In the genomic region with DNA sequence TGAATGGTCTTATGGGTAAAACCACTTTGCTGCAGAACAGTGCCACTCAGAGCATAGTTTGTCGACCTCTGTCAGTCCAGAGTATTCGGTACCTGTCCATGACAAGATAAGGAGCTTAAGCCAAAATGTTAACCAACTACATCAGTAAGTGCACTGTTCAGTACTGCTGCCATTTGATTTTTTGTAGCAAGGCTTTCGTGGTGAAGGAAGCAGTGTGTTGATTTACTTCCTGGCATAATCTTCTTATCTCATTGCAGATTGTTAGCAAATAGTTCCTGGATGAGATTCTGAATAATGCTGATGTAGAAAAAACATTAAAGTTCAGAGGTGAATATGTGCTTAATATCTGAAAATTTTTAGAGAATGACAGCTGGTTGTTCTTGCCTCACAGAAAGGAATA, we compare ENCODE assay signal across 11 cellular contexts.
A peak's percentile ranks its signal among the peaks of the same experiment; 100 is the strongest.
DNase-seq lines count a peak whose midpoint lies in the region; ATAC-seq and TF ChIP-seq lines count a peak whose summit lies in the region.
"Had no signal": no experiment of that assay in that cellular context is flagged by ENCODE, and none has a peak within 500 bp of the region (broad histone marks: within the 10 kb centered on the region; RNA-seq: fewer than 3 reads in every experiment).

No MANE protein-coding gene starts in this region.

- H4K20me1 ChIP-seq in OCI-LY7 (ENCODE audit: insufficient read depth, low read length), result no peaks in the 10 kb centered on the region
- no peaks in the 10 kb centered on the region for H4K20me1 ChIP-seq in osteoblast (ENCODE audit: insufficient read depth, low read length)

- BruUV-seq in OCI-LY7 (replicated peaks; lab: Mats Ljungman, UMichigan), result no TSS peak

- peak; percentile 41 for DNase-seq in EH (ENCODE audit: low read depth)
- DNase-seq in OCI-LY7 (ENCODE audit: low spot score), result no peak
- peak; percentile 16 for DNase-seq in dedifferentiated amniotic fluid mesenchymal stem cell (ENCODE audit: extremely low spot score)
- no peak for DNase-seq in osteoblast (ENCODE audit: insufficient read length, low spot score, missing footprints)
- DNase-seq in progenitor cell of endocrine pancreas (ENCODE audit: low spot score, unreplicated experiment), result no peak
- no peak for DNase-seq in activated T-helper 2 cell treated with anti-CD3 and anti-CD28 coated beads, Interferon-gamma antibody, Interleukin-2, Interleukin-4, amounts not matched to agents 10 μg/mL and 5 μg/mL and 100 μg/mL, durations not matched to agents 14 hours and 24 hours and 36 hours (ENCODE audit: low spot score)
- no peak for DNase-seq in activated CD4-positive, CD25-positive, alpha-beta regulatory T cell treated with anti-CD3 and anti-CD28 coated beads, Interleukin-2, amount 50 U/mL, for 72 hours
- DNase-seq: effector CD8-positive, alpha-beta T cell; NCI-H774; ovary had no signal

- H3K4me3 ChIP-seq in OCI-LY7 (ENCODE audit: low read depth, low read length, poor library complexity, severe bottlenecking) (no peak overlapping the region), osteoblast (ENCODE audit: insufficient read depth, low read length) (peak overlapping the region; percentile 38)
- H3K4me3 ChIP-seq: ovary had no signal

- intact Hi-C loops in OCI-LY7 (cut with micrococcal nuclease; ENCODE audit: unreplicated experiment), result no loop called here
- intact Hi-C loops in activated T-helper 2 cell treated with anti-CD3 and anti-CD28 coated beads, Interferon-gamma antibody, Interleukin-2, Interleukin-4, amounts not matched to agents 10 μg/mL and 5 μg/mL and 100 μg/mL, durations not matched to agents 14 hours and 24 hours and 36 hours (cut with micrococcal nuclease), result loop anchor here (2.0 to 10.0 kb wide), 3 partner anchors 23 to 113 kb away; partner anchors contain the start of gene LCP1

- no peak overlapping the region for H3K4me3 Mint-ChIP-seq in progenitor cell of endocrine pancreas (ENCODE audit: low read depth)
- H3K4me3 Mint-ChIP-seq in activated T-helper 2 cell treated with anti-CD3 and anti-CD28 coated beads, Interferon-gamma antibody, Interleukin-2, Interleukin-4, amounts not matched to agents 10 μg/mL and 5 μg/mL and 100 μg/mL, durations not matched to agents 14 hours and 24 hours and 36 hours (ENCODE audit: low read depth), result no peak overlapping the region

- no peaks in the 10 kb centered on the region for H3K36me3 ChIP-seq in OCI-LY7 (ENCODE audit: insufficient read depth, low read length)
- H3K36me3 ChIP-seq in osteoblast (ENCODE audit: insufficient read depth, low read length), result no peaks in the 10 kb centered on the region
- H3K36me3 ChIP-seq: ovary had no signal

- no peak overlapping the region for H3K27ac Mint-ChIP-seq in progenitor cell of endocrine pancreas
- H3K27ac Mint-ChIP-seq in activated T-helper 2 cell treated with anti-CD3 and anti-CD28 coated beads, Interferon-gamma antibody, Interleukin-2, Interleukin-4, amounts not matched to agents 10 μg/mL and 5 μg/mL and 100 μg/mL, durations not matched to agents 14 hours and 24 hours and 36 hours, result no peak overlapping the region

- H3K27ac ChIP-seq in OCI-LY7 (ENCODE audit: low read depth, low read length, poor library complexity, severe bottlenecking) (no peak overlapping the region), osteoblast (ENCODE audit: low read depth, low read length) (peak overlapping the region; percentile 92)
- H3K27ac ChIP-seq: ovary had no signal

- H3K4me1 ChIP-seq in OCI-LY7 (ENCODE audit: insufficient read depth, low read length, poor library complexity, severe bottlenecking), result peaks cover 16% of the 10 kb centered on the region
- H3K4me1 ChIP-seq in osteoblast (ENCODE audit: insufficient read depth, low read length), result peaks cover 34% of the 10 kb centered on the region

- peaks cover 12% of the 10 kb centered on the region for H3K9me3 Mint-ChIP-seq in progenitor cell of endocrine pancreas (ENCODE audit: low read depth)
- H3K9me3 Mint-ChIP-seq in activated T-helper 2 cell treated with anti-CD3 and anti-CD28 coated beads, Interferon-gamma antibody, Interleukin-2, Interleukin-4, amounts not matched to agents 10 μg/mL and 5 μg/mL and 100 μg/mL, durations not matched to agents 14 hours and 24 hours and 36 hours, result peaks cover 35% of the 10 kb centered on the region

- no peaks in the 10 kb centered on the region for H3K9me3 ChIP-seq in OCI-LY7 (ENCODE audit: low read length)
- H3K9me3 ChIP-seq in osteoblast (ENCODE audit: low read depth, low read length), result no peaks in the 10 kb centered on the region
- H3K9me3 ChIP-seq: ovary had no signal

- POLR2A ChIA-PET in OCI-LY7 (lab: Charles Lee), result interaction anchor here (0.5 to 0.7 kb wide), 2 partner anchors 12 to 245 kb away, joined by 3 to 7 read pairs; no protein-coding TSS in a partner anchor

- no peak for TF ChIP-seq CTCF in OCI-LY7 (conservative IDR thresholded peaks at IDR 0.05; ENCODE audit: low read length)
- TF ChIP-seq CTCF in osteoblast (IDR thresholded peaks at IDR 0.05; ENCODE audit: extremely low read depth, low read depth, low read length), result no peak
- no peak for TF ChIP-seq CTCF in progenitor cell of endocrine pancreas (IDR thresholded peaks at IDR 0.05; ENCODE audit: unreplicated experiment)

- H3K36me3 Mint-ChIP-seq in progenitor cell of endocrine pancreas (ENCODE audit: insufficient read depth), result no peaks in the 10 kb centered on the region
- peaks cover 22% of the 10 kb centered on the region for H3K36me3 Mint-ChIP-seq in activated T-helper 2 cell treated with anti-CD3 and anti-CD28 coated beads, Interferon-gamma antibody, Interleukin-2, Interleukin-4, amounts not matched to agents 10 μg/mL and 5 μg/mL and 100 μg/mL, durations not matched to agents 14 hours and 24 hours and 36 hours (ENCODE audit: low read depth)

- H3K79me2 ChIP-seq in OCI-LY7 (ENCODE audit: insufficient read depth, low read depth, low read length) (no peaks in the 10 kb centered on the region), osteoblast (ENCODE audit: insufficient read depth, low read length) (no peaks in the 10 kb centered on the region)

- peak overlapping the region; percentile 20; the same call in 1 of the 2 replicates for H2AFZ ChIP-seq in OCI-LY7 (ENCODE audit: low read length)
- no peak overlapping the region for H2AFZ ChIP-seq in osteoblast (ENCODE audit: low read length)

- H3K4me2 ChIP-seq in OCI-LY7 (ENCODE audit: low read length) (no peak overlapping the region), osteoblast (ENCODE audit: insufficient read depth, low read length) (peak overlapping the region; percentile 70)

- no peak for ATAC-seq in GM21737 (IDR thresholded peaks at IDR 0.05; ENCODE audit: unreplicated experiment)

- H3K27me3 Mint-ChIP-seq in progenitor cell of endocrine pancreas, result peaks cover 6% of the 10 kb centered on the region
- H3K27me3 Mint-ChIP-seq in activated T-helper 2 cell treated with anti-CD3 and anti-CD28 coated beads, Interferon-gamma antibody, Interleukin-2, Interleukin-4, amounts not matched to agents 10 μg/mL and 5 μg/mL and 100 μg/mL, durations not matched to agents 14 hours and 24 hours and 36 hours (ENCODE audit: low read depth), result no peaks in the 10 kb centered on the region

- CTCF ChIA-PET in OCI-LY7 (lab: Charles Lee; ENCODE audit: unreplicated experiment), result no interaction called here

- no peaks in the 10 kb centered on the region for H3K9me2 ChIP-seq in OCI-LY7 (ENCODE audit: insufficient read depth, low read length)

- H3K27me3 ChIP-seq in osteoblast (ENCODE audit: insufficient read depth, low read length), result no peaks in the 10 kb centered on the region
- H3K27me3 ChIP-seq: ovary had no signal

- no peaks in the 10 kb centered on the region for H3K4me1 Mint-ChIP-seq in progenitor cell of endocrine pancreas (ENCODE audit: low read depth)
- H3K4me1 Mint-ChIP-seq in activated T-helper 2 cell treated with anti-CD3 and anti-CD28 coated beads, Interferon-gamma antibody, Interleukin-2, Interleukin-4, amounts not matched to agents 10 μg/mL and 5 μg/mL and 100 μg/mL, durations not matched to agents 14 hours and 24 hours and 36 hours (ENCODE audit: low read depth), result peaks cover 41% of the 10 kb centered on the region

Comparison
In these comparisons a context has a peak if more than half of its experiments do, and no peak if none do; other contexts are left out.
1. DNase-seq: peak in EH (single experiment) and dedifferentiated amniotic fluid mesenchymal stem cell (single experiment); none in OCI-LY7 (single experiment), osteoblast (single experiment), progenitor cell of endocrine pancreas (single experiment), activated T-helper 2 cell treated with anti-CD3 and anti-CD28 coated beads, Interferon-gamma antibody, Interleukin-2, Interleukin-4, amounts not matched to agents 10 μg/mL and 5 μg/mL and 100 μg/mL, durations not matched to agents 14 hours and 24 hours and 36 hours (single experiment) and activated CD4-positive, CD25-positive, alpha-beta regulatory T cell treated with anti-CD3 and anti-CD28 coated beads, Interleukin-2, amount 50 U/mL, for 72 hours (single experiment).